Comparison of ENCODE assay signal across 22 cellular contexts in the genomic region with DNA sequence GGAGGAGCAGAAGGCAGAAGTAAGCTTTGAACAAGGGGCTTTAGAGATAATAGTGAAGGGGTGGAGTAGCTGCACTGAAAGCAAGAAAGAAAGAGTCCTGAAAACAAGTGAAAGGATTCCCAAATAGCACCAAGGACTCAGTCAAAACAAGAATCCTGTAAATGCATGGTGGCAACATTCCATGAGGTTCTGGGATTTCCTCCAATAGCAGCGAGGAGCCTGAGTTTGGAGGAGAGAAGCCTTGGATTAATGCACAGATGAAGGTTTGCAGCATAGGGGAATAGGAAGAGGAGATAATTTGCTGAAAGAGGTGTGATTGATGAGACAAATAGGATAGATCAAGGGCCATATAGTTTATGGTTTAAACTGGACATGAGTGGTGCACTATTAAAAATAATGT. TPM values are rescaled to one million over a fixed set of nuclear protein-coding genes. Genes with fewer than 3 reads are reported as not detected.
A peak's percentile ranks its signal among the peaks of the same experiment; 100 is the strongest.
DNase-seq lines count a peak whose midpoint lies in the region; ATAC-seq and TF ChIP-seq lines count a peak whose summit lies in the region.
"Had no signal": no experiment of that assay in that cellular context is flagged by ENCODE, and none has a peak within 500 bp of the region (broad histone marks: within the 10 kb centered on the region; RNA-seq: fewer than 3 reads in every experiment).

No MANE protein-coding gene starts in this region.

- H3K36me3 Mint-ChIP-seq in neural progenitor cell: no peaks in the 10 kb centered on the region
- H3K36me3 Mint-ChIP-seq: CD4-positive, CD25-positive, alpha-beta regulatory T cell; CD8-positive, alpha-beta memory T cell had no signal

- H3K9me3 ChIP-seq in NT2/D1 (ENCODE audit: insufficient read depth, low read length) (no peaks in the 10 kb centered on the region), neural progenitor cell (ENCODE audit: low read depth) (peaks cover 7% of the 10 kb centered on the region)
- H3K9me3 ChIP-seq: BLaER1 treated with 17β-estradiol and CSF1 and Interleukin-3, amounts not matched to agents 10 nM and 100 nM had no signal

- ATAC-seq in GM18498 (IDR thresholded peaks at IDR 0.05; ENCODE audit: unreplicated experiment) (no peak), HG02938 (IDR thresholded peaks at IDR 0.05; ENCODE audit: unreplicated experiment) (no peak), GM21515 (IDR thresholded peaks at IDR 0.05; ENCODE audit: unreplicated experiment) (no peak)
- ATAC-seq: K562 had no signal

- no peak overlapping the region for H3K9ac ChIP-seq in NT2/D1 (ENCODE audit: insufficient read length, low read depth)
- H3K9ac ChIP-seq in neural progenitor cell: no peak overlapping the region
- H3K9ac ChIP-seq: BLaER1 treated with 17β-estradiol and CSF1 and Interleukin-3, amounts not matched to agents 10 nM and 100 nM; GM23248 had no signal

- H3F3A ChIP-seq in neural progenitor cell (ENCODE audit: low read depth): no peaks in the 10 kb centered on the region

- H4K20me1 ChIP-seq in neural progenitor cell (ENCODE audit: low read depth): no peaks in the 10 kb centered on the region
- H4K20me1 ChIP-seq: BLaER1 treated with 17β-estradiol and CSF1 and Interleukin-3, amounts not matched to agents 10 nM and 100 nM had no signal

- H3K4me3 ChIP-seq in NT2/D1 (ENCODE audit: insufficient read length, low read depth) (no peak overlapping the region), neural progenitor cell (no peak overlapping the region)
- H3K4me3 ChIP-seq: BLaER1 treated with 17β-estradiol and CSF1 and Interleukin-3, amounts not matched to agents 10 nM and 100 nM; GM23248; K562 had no signal

- peak overlapping the region; percentile 76 for H3K27ac ChIP-seq in neural progenitor cell
- H3K27ac ChIP-seq: BLaER1 treated with 17β-estradiol and CSF1 and Interleukin-3, amounts not matched to agents 10 nM and 100 nM; GM23248 had no signal

- no peak overlapping the region for H3K27ac Mint-ChIP-seq in neural progenitor cell
- H3K27ac Mint-ChIP-seq: B cell; CD4-positive, CD25-positive, alpha-beta regulatory T cell; CD8-positive, alpha-beta memory T cell had no signal

- no peaks in the 10 kb centered on the region for H3K36me3 ChIP-seq in NT2/D1 (ENCODE audit: insufficient read depth, insufficient read length, low read length)
- H3K36me3 ChIP-seq in neural progenitor cell: no peaks in the 10 kb centered on the region
- H3K36me3 ChIP-seq: BLaER1 treated with 17β-estradiol and CSF1 and Interleukin-3, amounts not matched to agents 10 nM and 100 nM had no signal

- no peaks in the 10 kb centered on the region for H3K79me2 ChIP-seq in neural progenitor cell (ENCODE audit: low read depth)

- H3K9me3 Mint-ChIP-seq in neural progenitor cell: no peaks in the 10 kb centered on the region
- H3K9me3 Mint-ChIP-seq: CD4-positive, CD25-positive, alpha-beta regulatory T cell had no signal

- in situ Hi-C loops in G401 (cut with HindIII; ENCODE audit: low sequenced_read_pairs): no loop called here

- DNase-seq in G401 (ENCODE audit: low spot score): peak; percentile 90
- peak; percentile 16 for DNase-seq in NT2/D1 (ENCODE audit: low read depth, low spot score)
- DNase-seq in cerebellum (ENCODE audit: low spot score): peak; percentile 59
- DNase-seq in neural progenitor cell (ENCODE audit: low spot score): peak; percentile 33
- DNase-seq in DMS53 treated with DMSO at 0.1 percent for 48 hours (lab: John Stamatoyannopoulos, UW; ENCODE audit: unreplicated experiment): no peak
- DNase-seq: 8988T; CD4-positive, CD25-positive, alpha-beta regulatory T cell; CD8-positive, alpha-beta memory T cell; COR-L47; DMS 273 treated with DMSO at 0.1 percent for 48 hours; DMS53; GDM1; GM23248; HCEC 1CT; IMR-90 had no signal

- H3K4me1 ChIP-seq in NT2/D1 (ENCODE audit: insufficient read depth, insufficient read length): no peaks in the 10 kb centered on the region
- H3K4me1 ChIP-seq in neural progenitor cell: peaks cover 14% of the 10 kb centered on the region
- H3K4me1 ChIP-seq: BLaER1 treated with 17β-estradiol and CSF1 and Interleukin-3, amounts not matched to agents 10 nM and 100 nM had no signal

- H3K4me1 Mint-ChIP-seq in neural progenitor cell: peaks cover 8% of the 10 kb centered on the region
- H3K4me1 Mint-ChIP-seq: B cell; CD4-positive, CD25-positive, alpha-beta regulatory T cell; CD8-positive, alpha-beta memory T cell had no signal

- H3K27me3 Mint-ChIP-seq in neural progenitor cell (ENCODE audit: insufficient read depth, low read depth): no peaks in the 10 kb centered on the region
- H3K27me3 Mint-ChIP-seq: B cell; CD4-positive, CD25-positive, alpha-beta regulatory T cell; CD8-positive, alpha-beta memory T cell had no signal

- no peak overlapping the region for H3K4me3 Mint-ChIP-seq in neural progenitor cell
- H3K4me3 Mint-ChIP-seq: B cell; CD4-positive, CD25-positive, alpha-beta regulatory T cell; CD8-positive, alpha-beta memory T cell had no signal

- H3K4me2 ChIP-seq in neural progenitor cell: no peak overlapping the region
- H3K4me2 ChIP-seq: BLaER1 treated with 17β-estradiol and CSF1 and Interleukin-3, amounts not matched to agents 10 nM and 100 nM had no signal

- H2AFZ ChIP-seq in neural progenitor cell (replicated peaks): no peak overlapping the region
- H2AFZ ChIP-seq: GM23248 had no signal

- H3K27me3 ChIP-seq in NT2/D1 (ENCODE audit: insufficient read depth, insufficient read length) (no peaks in the 10 kb centered on the region), neural progenitor cell (no peaks in the 10 kb centered on the region)
- H3K27me3 ChIP-seq: BLaER1 treated with 17β-estradiol and CSF1 and Interleukin-3, amounts not matched to agents 10 nM and 100 nM had no signal

- TF ChIP-seq CTCF in neural progenitor cell (IDR thresholded peaks at IDR 0.05): no peak

RNA-seq across cellular contexts. Expression of a gene that starts 10.8 kb away (rescaled TPM):
- total RNA-seq in G401 (2014; rRNA removed; shearing (Covaris generic)): not detected in 2 replicates
- total RNA-seq in cerebellum: not detected
- total RNA-seq in neural progenitor cell (ENCODE audit: low replicate concordance): not detected in 2 replicates
- total RNA-seq: A673; B cell; CD4-positive, CD25-positive, alpha-beta regulatory T cell; CD8-positive, alpha-beta memory T cell; GM23248; IMR-90; K562 had no signal

RNA-seq across cellular contexts. Expression of a gene that starts 12.9 kb away (rescaled TPM):
- total RNA-seq in G401 (2014; rRNA removed; shearing (Covaris generic)): not detected in 2 replicates
- not detected for total RNA-seq in cerebellum
- not detected in 2 replicates for total RNA-seq in neural progenitor cell (ENCODE audit: low replicate concordance)
- total RNA-seq: A673; B cell; CD4-positive, CD25-positive, alpha-beta regulatory T cell; CD8-positive, alpha-beta memory T cell; GM23248; IMR-90 had no signal

RNA-seq across cellular contexts. Expression of a gene that starts 18.2 kb away (rescaled TPM):
- not detected in 2 replicates for total RNA-seq in G401 (2014; rRNA removed; shearing (Covaris generic))
- total RNA-seq in cerebellum: not detected
- total RNA-seq in neural progenitor cell (ENCODE audit: low replicate concordance): not detected in 2 replicates
- total RNA-seq: A673; B cell; CD4-positive, CD25-positive, alpha-beta regulatory T cell; CD8-positive, alpha-beta memory T cell; GM23248; IMR-90; K562 had no signal

RNA-seq across cellular contexts. Expression of a gene that starts 19.4 kb away (rescaled TPM):
- total RNA-seq in G401 (2014; rRNA removed; shearing (Covaris generic)): not detected in 2 replicates
- total RNA-seq in cerebellum: not detected
- total RNA-seq in neural progenitor cell (ENCODE audit: low replicate concordance): not detected in 2 replicates
- total RNA-seq: A673; B cell; CD4-positive, CD25-positive, alpha-beta regulatory T cell; CD8-positive, alpha-beta memory T cell; GM23248; IMR-90; K562 had no signal

RNA-seq across cellular contexts. Expression of a gene that starts 21.5 kb away (rescaled TPM):
- not detected in 2 replicates for total RNA-seq in G401 (2014; rRNA removed; shearing (Covaris generic))
- total RNA-seq in cerebellum (not detected), neural progenitor cell (ENCODE audit: low replicate concordance) (not detected in 2 replicates)
- total RNA-seq: A673; B cell; CD4-positive, CD25-positive, alpha-beta regulatory T cell; CD8-positive, alpha-beta memory T cell; GM23248; IMR-90; K562 had no signal
